16 cellular contexts compared by ENCODE assay signal in the genomic region with DNA sequence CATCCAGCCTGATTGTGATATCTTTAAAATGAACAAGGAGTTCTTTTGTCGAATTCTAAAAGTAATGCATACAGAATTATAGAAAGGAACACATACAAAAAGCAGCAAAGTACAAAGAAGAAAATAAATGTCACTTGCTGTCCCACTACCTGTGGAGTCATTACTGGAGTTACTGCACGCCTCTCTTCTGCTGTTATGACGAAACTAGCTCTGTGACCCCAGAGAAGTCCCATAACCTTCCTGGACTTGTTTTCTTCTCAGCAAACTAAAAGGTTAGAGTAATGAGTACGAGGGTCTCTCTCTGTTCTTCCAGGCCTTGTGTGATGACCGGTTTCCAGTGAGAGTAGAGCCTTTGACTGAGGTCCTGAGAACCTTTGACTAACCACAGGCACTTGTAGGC. TPM values are rescaled to one million over a fixed set of nuclear protein-coding genes. Genes with fewer than 3 reads are reported as not detected.
A peak's percentile ranks its signal among the peaks of the same experiment; 100 is the strongest.
DNase-seq lines count a peak whose midpoint lies in the region; ATAC-seq lines count a peak whose summit lies in the region.
"Had no signal": no experiment of that assay in that cellular context is flagged by ENCODE, and none has a peak within 500 bp of the region (broad histone marks: within the 10 kb centered on the region; RNA-seq: fewer than 3 reads in every experiment).

No MANE protein-coding gene starts in this region.

- H3K27ac Mint-ChIP-seq in activated CD4-positive, alpha-beta T cell treated with anti-CD3 and anti-CD28 coated beads, Interleukin-2, amount 10 ng/mL, durations not matched to agents 24 days and 14 days = peak overlapping the region; percentile 10
- H3K27ac Mint-ChIP-seq in activated CD4-positive, alpha-beta T cell treated with anti-CD3 and anti-CD28 coated beads, Interleukin-2, amount 10 ng/mL, durations not matched to agents 7 days and 5 days = no peak overlapping the region
- peak overlapping the region; percentile 51 for H3K27ac Mint-ChIP-seq in activated T-cell treated with anti-CD3 and anti-CD28 coated beads, Interleukin-2, amount 50 U/mL, for 72 hours
- H3K27ac Mint-ChIP-seq in activated T-helper 17 cell treated with anti-CD3 and anti-CD28 coated beads, Interleukin-2, amount 50 U/mL, for 72 hours = peak overlapping the region; percentile 79
- H3K27ac Mint-ChIP-seq in stimulated activated effector memory CD8-positive, alpha-beta T cell treated with anti-CD3 and anti-CD28 coated beads, Interleukin-12 subunit alpha, Interleukin-12 subunit beta, amount 100 ng/mL, for 72 hours = peak overlapping the region; percentile 98
- H3K27ac Mint-ChIP-seq: GM23338 had no signal

- no peak overlapping the region for H3K4me3 Mint-ChIP-seq in activated CD4-positive, alpha-beta T cell treated with anti-CD3 and anti-CD28 coated beads, Interleukin-2, amount 10 ng/mL, durations not matched to agents 24 days and 14 days
- H3K4me3 Mint-ChIP-seq in activated CD4-positive, alpha-beta T cell treated with anti-CD3 and anti-CD28 coated beads, Interleukin-2, amount 10 ng/mL, durations not matched to agents 7 days and 5 days = no peak overlapping the region
- peak overlapping the region in 1 of 2 donors; percentile 48 for H3K4me3 Mint-ChIP-seq in activated T-cell treated with anti-CD3 and anti-CD28 coated beads, Interleukin-2, amount 50 U/mL, for 72 hours
- H3K4me3 Mint-ChIP-seq in activated T-cell treated with anti-CD3 and anti-CD28 coated beads, Interleukin-2, amount 50 U/mL, for 4 hours = no peak overlapping the region
- H3K4me3 Mint-ChIP-seq in activated T-helper 17 cell treated with anti-CD3 and anti-CD28 coated beads, Interleukin-2, amount 50 U/mL, for 72 hours = peak overlapping the region; percentile 37
- no peak overlapping the region for H3K4me3 Mint-ChIP-seq in stimulated activated effector memory CD8-positive, alpha-beta T cell treated with anti-CD3 and anti-CD28 coated beads, Interleukin-12 subunit alpha, Interleukin-12 subunit beta, amount 100 ng/mL, for 72 hours
- H3K4me3 Mint-ChIP-seq: GM23338 had no signal

- peaks cover 48% of the 10 kb centered on the region for H3K4me1 Mint-ChIP-seq in activated CD4-positive, alpha-beta T cell treated with anti-CD3 and anti-CD28 coated beads, Interleukin-2, amount 10 ng/mL, durations not matched to agents 24 days and 14 days
- peaks cover 57% of the 10 kb centered on the region for H3K4me1 Mint-ChIP-seq in activated CD4-positive, alpha-beta T cell treated with anti-CD3 and anti-CD28 coated beads, Interleukin-2, amount 10 ng/mL, durations not matched to agents 7 days and 5 days
- H3K4me1 Mint-ChIP-seq in activated T-cell treated with anti-CD3 and anti-CD28 coated beads, Interleukin-2, amount 50 U/mL, for 72 hours (ENCODE audit: low read depth) = peaks cover 69% of the 10 kb centered on the region
- H3K4me1 Mint-ChIP-seq in activated T-cell treated with anti-CD3 and anti-CD28 coated beads, Interleukin-2, amount 50 U/mL, for 4 hours (ENCODE audit: low read depth) = peaks cover 36% of the 10 kb centered on the region
- peaks cover 45% of the 10 kb centered on the region for H3K4me1 Mint-ChIP-seq in activated T-helper 17 cell treated with anti-CD3 and anti-CD28 coated beads, Interleukin-2, amount 50 U/mL, for 72 hours
- H3K4me1 Mint-ChIP-seq in stimulated activated effector memory CD8-positive, alpha-beta T cell treated with anti-CD3 and anti-CD28 coated beads, Interleukin-12 subunit alpha, Interleukin-12 subunit beta, amount 100 ng/mL, for 72 hours = peaks cover 73% of the 10 kb centered on the region

- H3K36me3 Mint-ChIP-seq in activated CD4-positive, alpha-beta T cell treated with anti-CD3 and anti-CD28 coated beads, Interleukin-2, amount 10 ng/mL, durations not matched to agents 24 days and 14 days (ENCODE audit: low read depth) = peaks cover 62% of the 10 kb centered on the region
- H3K36me3 Mint-ChIP-seq in activated CD4-positive, alpha-beta T cell treated with anti-CD3 and anti-CD28 coated beads, Interleukin-2, amount 10 ng/mL, durations not matched to agents 7 days and 5 days (ENCODE audit: low read depth) = peaks cover 69% of the 10 kb centered on the region
- peaks cover 8 to 15% of the 10 kb centered on the region in 2 donors for H3K36me3 Mint-ChIP-seq in activated T-cell treated with anti-CD3 and anti-CD28 coated beads, Interleukin-2, amount 50 U/mL, for 72 hours (ENCODE audit: insufficient read depth in 2 of 2)
- H3K36me3 Mint-ChIP-seq in activated T-cell treated with anti-CD3 and anti-CD28 coated beads, Interleukin-2, amount 50 U/mL, for 4 hours (ENCODE audit: insufficient read depth) = peaks cover 38% of the 10 kb centered on the region
- H3K36me3 Mint-ChIP-seq in activated T-helper 17 cell treated with anti-CD3 and anti-CD28 coated beads, Interleukin-2, amount 50 U/mL, for 72 hours (ENCODE audit: low read depth) = peaks cover 76% of the 10 kb centered on the region
- peaks cover 60% of the 10 kb centered on the region for H3K36me3 Mint-ChIP-seq in stimulated activated effector memory CD8-positive, alpha-beta T cell treated with anti-CD3 and anti-CD28 coated beads, Interleukin-12 subunit alpha, Interleukin-12 subunit beta, amount 100 ng/mL, for 72 hours

- H3K9me3 Mint-ChIP-seq in activated CD4-positive, alpha-beta T cell treated with anti-CD3 and anti-CD28 coated beads, Interleukin-2, amount 10 ng/mL, durations not matched to agents 24 days and 14 days = no peaks in the 10 kb centered on the region
- H3K9me3 Mint-ChIP-seq in activated CD4-positive, alpha-beta T cell treated with anti-CD3 and anti-CD28 coated beads, Interleukin-2, amount 10 ng/mL, durations not matched to agents 7 days and 5 days = peaks cover under 1% of the 10 kb centered on the region
- H3K9me3 Mint-ChIP-seq in activated T-cell treated with anti-CD3 and anti-CD28 coated beads, Interleukin-2, amount 50 U/mL, for 72 hours = peaks cover 0 to under 1% of the 10 kb centered on the region in 2 donors
- no peaks in the 10 kb centered on the region for H3K9me3 Mint-ChIP-seq in activated T-cell treated with anti-CD3 and anti-CD28 coated beads, Interleukin-2, amount 50 U/mL, for 4 hours
- no peaks in the 10 kb centered on the region for H3K9me3 Mint-ChIP-seq in activated T-helper 17 cell treated with anti-CD3 and anti-CD28 coated beads, Interleukin-2, amount 50 U/mL, for 72 hours
- H3K9me3 Mint-ChIP-seq in stimulated activated effector memory CD8-positive, alpha-beta T cell treated with anti-CD3 and anti-CD28 coated beads, Interleukin-12 subunit alpha, Interleukin-12 subunit beta, amount 100 ng/mL, for 72 hours = no peaks in the 10 kb centered on the region
- H3K9me3 Mint-ChIP-seq: GM23338 had no signal

- POLR2A ChIA-PET in activated CD4-positive, alpha-beta T cell treated with anti-CD3 and anti-CD28 coated beads, Interleukin-2, amount 10 ng/mL, durations not matched to agents 7 days and 5 days (lab: Charles Lee) = no interaction called here

- CTCF ChIA-PET in activated CD4-positive, alpha-beta T cell treated with anti-CD3 and anti-CD28 coated beads, Interleukin-2, amount 10 ng/mL, durations not matched to agents 7 days and 5 days (lab: Charles Lee) = no interaction called here

- no peak for DNase-seq in activated CD4-positive, alpha-beta T cell treated with anti-CD3 and anti-CD28 coated beads, Interleukin-2, amount 10 ng/mL, durations not matched to agents 24 days and 14 days
- no peak for DNase-seq in activated CD4-positive, alpha-beta T cell treated with anti-CD3 and anti-CD28 coated beads, Interleukin-2, amount 10 ng/mL, durations not matched to agents 7 days and 5 days
- peak; percentile 22 to 29 for DNase-seq in activated T-cell treated with anti-CD3 and anti-CD28 coated beads, Interleukin-2, amount 50 U/mL, for 72 hours
- DNase-seq in activated T-cell treated with anti-CD3 and anti-CD28 coated beads, Interleukin-2, amount 50 U/mL, for 4 hours = no peak
- DNase-seq in stimulated activated effector memory CD8-positive, alpha-beta T cell treated with anti-CD3 and anti-CD28 coated beads, Interleukin-12 subunit alpha, Interleukin-12 subunit beta, amount 100 ng/mL, for 72 hours (ENCODE audit: low spot score in 2 of 2) = no peak
- DNase-seq in GDM1 (lab: John Stamatoyannopoulos, UW) = no peak
- DNase-seq: 8988T, AML-193, Calu3, DMS 273 treated with DMSO at 0.1 percent for 48 hours, H7 had no signal

- intact Hi-C loops in activated CD4-positive, alpha-beta T cell treated with anti-CD3 and anti-CD28 coated beads, Interleukin-2, amount 10 ng/mL, durations not matched to agents 24 days and 14 days (cut with micrococcal nuclease) = loop anchor here (2.0 kb wide), 1 partner anchor 21 kb away; no protein-coding TSS in a partner anchor

- ATAC-seq in activated T-cell treated with anti-CD3 and anti-CD28 coated beads, Interleukin-2, amount 50 U/mL, for 72 hours (replicated peaks in 1 of 2) = peak; percentile 36 to 68
- ATAC-seq in activated T-cell treated with anti-CD3 and anti-CD28 coated beads, Interleukin-2, amount 50 U/mL, for 4 hours = no peak
- ATAC-seq in activated T-helper 17 cell treated with anti-CD3 and anti-CD28 coated beads, Interleukin-2, amount 50 U/mL, for 72 hours (replicated peaks) = peak; percentile 60
- peak; percentile 73 for ATAC-seq in stimulated activated effector memory CD8-positive, alpha-beta T cell treated with anti-CD3 and anti-CD28 coated beads, Interleukin-12 subunit alpha, Interleukin-12 subunit beta, amount 100 ng/mL, for 72 hours
- ATAC-seq in GM18517 (IDR thresholded peaks at IDR 0.05; ENCODE audit: unreplicated experiment) = no peak
- ATAC-seq: GM12878, GM23338 had no signal

- no peaks in the 10 kb centered on the region for H3K27me3 Mint-ChIP-seq in activated CD4-positive, alpha-beta T cell treated with anti-CD3 and anti-CD28 coated beads, Interleukin-2, amount 10 ng/mL, durations not matched to agents 24 days and 14 days
- H3K27me3 Mint-ChIP-seq in activated CD4-positive, alpha-beta T cell treated with anti-CD3 and anti-CD28 coated beads, Interleukin-2, amount 10 ng/mL, durations not matched to agents 7 days and 5 days = no peaks in the 10 kb centered on the region
- no peaks in the 10 kb centered on the region for H3K27me3 Mint-ChIP-seq in activated T-cell treated with anti-CD3 and anti-CD28 coated beads, Interleukin-2, amount 50 U/mL, for 72 hours (ENCODE audit: low read depth)
- H3K27me3 Mint-ChIP-seq in activated T-cell treated with anti-CD3 and anti-CD28 coated beads, Interleukin-2, amount 50 U/mL, for 4 hours (ENCODE audit: low read depth) = no peaks in the 10 kb centered on the region
- no peaks in the 10 kb centered on the region for H3K27me3 Mint-ChIP-seq in activated T-helper 17 cell treated with anti-CD3 and anti-CD28 coated beads, Interleukin-2, amount 50 U/mL, for 72 hours

RNA-seq across cellular contexts. Expression of a gene that starts 26.9 kb away (rescaled TPM):
- 36.8 and 44.9 TPM in 2 replicates for total RNA-seq in activated CD4-positive, alpha-beta T cell treated with anti-CD3 and anti-CD28 coated beads, Interleukin-2, amount 10 ng/mL, durations not matched to agents 24 days and 14 days
- total RNA-seq in activated CD4-positive, alpha-beta T cell treated with anti-CD3 and anti-CD28 coated beads, Interleukin-2, amount 10 ng/mL, durations not matched to agents 7 days and 5 days = 10 to 100 TPM; 43.2 to 45.5 TPM
- total RNA-seq in activated T-cell treated with anti-CD3 and anti-CD28 coated beads, Interleukin-2, amount 50 U/mL, for 72 hours = 10 to 100 TPM; 35.8 to 39.8 TPM
- total RNA-seq in activated T-cell treated with anti-CD3 and anti-CD28 coated beads, Interleukin-2, amount 50 U/mL, for 4 hours = 10 to 100 TPM; 25.2 to 29.4 (median 25.9) TPM
- total RNA-seq in activated T-helper 17 cell treated with anti-CD3 and anti-CD28 coated beads, Interleukin-2, amount 50 U/mL, for 72 hours = 10 to 100 TPM; 46.4 to 85.9 TPM

RNA-seq across cellular contexts. Expression of a gene that starts 41.8 kb away (rescaled TPM):
- total RNA-seq in activated CD4-positive, alpha-beta T cell treated with anti-CD3 and anti-CD28 coated beads, Interleukin-2, amount 10 ng/mL, durations not matched to agents 24 days and 14 days = not detected in 2 replicates
- total RNA-seq in activated CD4-positive, alpha-beta T cell treated with anti-CD3 and anti-CD28 coated beads, Interleukin-2, amount 10 ng/mL, durations not matched to agents 7 days and 5 days = not detected
- under 1 TPM in 1 of 2 donors, not detected in 1; 0.22 TPM for total RNA-seq in activated T-cell treated with anti-CD3 and anti-CD28 coated beads, Interleukin-2, amount 50 U/mL, for 72 hours
- total RNA-seq in activated T-cell treated with anti-CD3 and anti-CD28 coated beads, Interleukin-2, amount 50 U/mL, for 4 hours = under 1 TPM in 1 of 3 donors, not detected in 2; 0.43 TPM
- total RNA-seq in activated T-helper 17 cell treated with anti-CD3 and anti-CD28 coated beads, Interleukin-2, amount 50 U/mL, for 72 hours = not detected
- total RNA-seq: Calu3, Daoy, GM12878, GM23338, H7 had no signal

Comparison
In these comparisons a context has a peak if more than half of its experiments do, and no peak if none do; other contexts are left out.
1. DNase-seq: peak in activated T-cell treated with anti-CD3 and anti-CD28 coated beads, Interleukin-2, amount 50 U/mL, for 72 hours (2 of 2); none in activated CD4-positive, alpha-beta T cell treated with anti-CD3 and anti-CD28 coated beads, Interleukin-2, amount 10 ng/mL, durations not matched to agents 24 days and 14 days (single experiment), activated CD4-positive, alpha-beta T cell treated with anti-CD3 and anti-CD28 coated beads, Interleukin-2, amount 10 ng/mL, durations not matched to agents 7 days and 5 days (single experiment), activated T-cell treated with anti-CD3 and anti-CD28 coated beads, Interleukin-2, amount 50 U/mL, for 4 hours (single experiment), stimulated activated effector memory CD8-positive, alpha-beta T cell treated with anti-CD3 and anti-CD28 coated beads, Interleukin-12 subunit alpha, Interleukin-12 subunit beta, amount 100 ng/mL, for 72 hours (0 of 2) and GDM1 (single experiment).
2. ATAC-seq: peak in activated T-cell treated with anti-CD3 and anti-CD28 coated beads, Interleukin-2, amount 50 U/mL, for 72 hours (2 of 2), activated T-helper 17 cell treated with anti-CD3 and anti-CD28 coated beads, Interleukin-2, amount 50 U/mL, for 72 hours (single experiment) and stimulated activated effector memory CD8-positive, alpha-beta T cell treated with anti-CD3 and anti-CD28 coated beads, Interleukin-12 subunit alpha, Interleukin-12 subunit beta, amount 100 ng/mL, for 72 hours (single experiment); none in activated T-cell treated with anti-CD3 and anti-CD28 coated beads, Interleukin-2, amount 50 U/mL, for 4 hours (0 of 2) and GM18517 (single experiment).